Comparison of ENCODE assay signal across 2 cellular contexts in the genomic region with DNA sequence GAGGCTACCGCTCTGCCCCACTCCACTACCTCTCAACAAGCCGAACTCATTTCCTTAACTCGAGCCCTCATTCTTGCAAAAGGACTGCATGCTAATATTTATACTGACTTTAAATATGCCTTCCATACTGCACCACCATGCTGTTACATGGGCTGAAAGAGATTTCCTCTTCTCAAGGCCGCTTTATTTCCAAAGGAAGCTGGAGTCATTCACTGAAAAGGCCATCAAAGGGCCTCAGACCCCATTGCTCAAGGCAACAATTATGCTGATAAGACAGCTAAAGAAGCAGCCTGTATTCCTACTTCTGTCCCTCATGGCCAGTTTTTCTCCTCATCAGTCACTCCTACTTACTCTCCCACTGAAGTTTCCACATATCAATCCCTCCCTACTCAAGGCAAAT.
TF ChIP-seq lines count a peak whose summit lies in the region.

No MANE protein-coding gene starts in this region.

TF ChIP-seq in HEK293, 187 proteins besides CTCF, POLR2A, EP300 and RAD21:
- TF ChIP-seq YY2 (tag by site-specific recombination; IDR thresholded peaks at IDR 0.05), result no peak
- peak; percentile 15; the same call in 1 of the 2 replicates for TF ChIP-seq EGR2 (tag by site-specific recombination; IDR thresholded peaks at IDR 0.05; ENCODE audit: low read depth)

TF ChIP-seq in H1, 55 proteins besides CTCF, POLR2A, EP300 and RAD21:
- TF ChIP-seq SRF (IDR thresholded peaks at IDR 0.05; ENCODE audit: low read depth, low read length) (no peak), KDM4A (IDR thresholded peaks at IDR 0.05; ENCODE audit: low read depth, low read length, severe bottlenecking) (no peak), TCF12 (IDR thresholded peaks at IDR 0.05; ENCODE audit: low read depth, low read length) (no peak), CBX8 (IDR thresholded peaks at IDR 0.05; ENCODE audit: borderline replicate concordance, low read depth, low read length) (no peak), POLR2AphosphoS5 (IDR thresholded peaks at IDR 0.05; ENCODE audit: low read depth, low read length) (no peak), KDM1A (IDR thresholded peaks at IDR 0.05; ENCODE audit: borderline replicate concordance, low read length) (no peak)
- TF ChIP-seq, protein P1, sequence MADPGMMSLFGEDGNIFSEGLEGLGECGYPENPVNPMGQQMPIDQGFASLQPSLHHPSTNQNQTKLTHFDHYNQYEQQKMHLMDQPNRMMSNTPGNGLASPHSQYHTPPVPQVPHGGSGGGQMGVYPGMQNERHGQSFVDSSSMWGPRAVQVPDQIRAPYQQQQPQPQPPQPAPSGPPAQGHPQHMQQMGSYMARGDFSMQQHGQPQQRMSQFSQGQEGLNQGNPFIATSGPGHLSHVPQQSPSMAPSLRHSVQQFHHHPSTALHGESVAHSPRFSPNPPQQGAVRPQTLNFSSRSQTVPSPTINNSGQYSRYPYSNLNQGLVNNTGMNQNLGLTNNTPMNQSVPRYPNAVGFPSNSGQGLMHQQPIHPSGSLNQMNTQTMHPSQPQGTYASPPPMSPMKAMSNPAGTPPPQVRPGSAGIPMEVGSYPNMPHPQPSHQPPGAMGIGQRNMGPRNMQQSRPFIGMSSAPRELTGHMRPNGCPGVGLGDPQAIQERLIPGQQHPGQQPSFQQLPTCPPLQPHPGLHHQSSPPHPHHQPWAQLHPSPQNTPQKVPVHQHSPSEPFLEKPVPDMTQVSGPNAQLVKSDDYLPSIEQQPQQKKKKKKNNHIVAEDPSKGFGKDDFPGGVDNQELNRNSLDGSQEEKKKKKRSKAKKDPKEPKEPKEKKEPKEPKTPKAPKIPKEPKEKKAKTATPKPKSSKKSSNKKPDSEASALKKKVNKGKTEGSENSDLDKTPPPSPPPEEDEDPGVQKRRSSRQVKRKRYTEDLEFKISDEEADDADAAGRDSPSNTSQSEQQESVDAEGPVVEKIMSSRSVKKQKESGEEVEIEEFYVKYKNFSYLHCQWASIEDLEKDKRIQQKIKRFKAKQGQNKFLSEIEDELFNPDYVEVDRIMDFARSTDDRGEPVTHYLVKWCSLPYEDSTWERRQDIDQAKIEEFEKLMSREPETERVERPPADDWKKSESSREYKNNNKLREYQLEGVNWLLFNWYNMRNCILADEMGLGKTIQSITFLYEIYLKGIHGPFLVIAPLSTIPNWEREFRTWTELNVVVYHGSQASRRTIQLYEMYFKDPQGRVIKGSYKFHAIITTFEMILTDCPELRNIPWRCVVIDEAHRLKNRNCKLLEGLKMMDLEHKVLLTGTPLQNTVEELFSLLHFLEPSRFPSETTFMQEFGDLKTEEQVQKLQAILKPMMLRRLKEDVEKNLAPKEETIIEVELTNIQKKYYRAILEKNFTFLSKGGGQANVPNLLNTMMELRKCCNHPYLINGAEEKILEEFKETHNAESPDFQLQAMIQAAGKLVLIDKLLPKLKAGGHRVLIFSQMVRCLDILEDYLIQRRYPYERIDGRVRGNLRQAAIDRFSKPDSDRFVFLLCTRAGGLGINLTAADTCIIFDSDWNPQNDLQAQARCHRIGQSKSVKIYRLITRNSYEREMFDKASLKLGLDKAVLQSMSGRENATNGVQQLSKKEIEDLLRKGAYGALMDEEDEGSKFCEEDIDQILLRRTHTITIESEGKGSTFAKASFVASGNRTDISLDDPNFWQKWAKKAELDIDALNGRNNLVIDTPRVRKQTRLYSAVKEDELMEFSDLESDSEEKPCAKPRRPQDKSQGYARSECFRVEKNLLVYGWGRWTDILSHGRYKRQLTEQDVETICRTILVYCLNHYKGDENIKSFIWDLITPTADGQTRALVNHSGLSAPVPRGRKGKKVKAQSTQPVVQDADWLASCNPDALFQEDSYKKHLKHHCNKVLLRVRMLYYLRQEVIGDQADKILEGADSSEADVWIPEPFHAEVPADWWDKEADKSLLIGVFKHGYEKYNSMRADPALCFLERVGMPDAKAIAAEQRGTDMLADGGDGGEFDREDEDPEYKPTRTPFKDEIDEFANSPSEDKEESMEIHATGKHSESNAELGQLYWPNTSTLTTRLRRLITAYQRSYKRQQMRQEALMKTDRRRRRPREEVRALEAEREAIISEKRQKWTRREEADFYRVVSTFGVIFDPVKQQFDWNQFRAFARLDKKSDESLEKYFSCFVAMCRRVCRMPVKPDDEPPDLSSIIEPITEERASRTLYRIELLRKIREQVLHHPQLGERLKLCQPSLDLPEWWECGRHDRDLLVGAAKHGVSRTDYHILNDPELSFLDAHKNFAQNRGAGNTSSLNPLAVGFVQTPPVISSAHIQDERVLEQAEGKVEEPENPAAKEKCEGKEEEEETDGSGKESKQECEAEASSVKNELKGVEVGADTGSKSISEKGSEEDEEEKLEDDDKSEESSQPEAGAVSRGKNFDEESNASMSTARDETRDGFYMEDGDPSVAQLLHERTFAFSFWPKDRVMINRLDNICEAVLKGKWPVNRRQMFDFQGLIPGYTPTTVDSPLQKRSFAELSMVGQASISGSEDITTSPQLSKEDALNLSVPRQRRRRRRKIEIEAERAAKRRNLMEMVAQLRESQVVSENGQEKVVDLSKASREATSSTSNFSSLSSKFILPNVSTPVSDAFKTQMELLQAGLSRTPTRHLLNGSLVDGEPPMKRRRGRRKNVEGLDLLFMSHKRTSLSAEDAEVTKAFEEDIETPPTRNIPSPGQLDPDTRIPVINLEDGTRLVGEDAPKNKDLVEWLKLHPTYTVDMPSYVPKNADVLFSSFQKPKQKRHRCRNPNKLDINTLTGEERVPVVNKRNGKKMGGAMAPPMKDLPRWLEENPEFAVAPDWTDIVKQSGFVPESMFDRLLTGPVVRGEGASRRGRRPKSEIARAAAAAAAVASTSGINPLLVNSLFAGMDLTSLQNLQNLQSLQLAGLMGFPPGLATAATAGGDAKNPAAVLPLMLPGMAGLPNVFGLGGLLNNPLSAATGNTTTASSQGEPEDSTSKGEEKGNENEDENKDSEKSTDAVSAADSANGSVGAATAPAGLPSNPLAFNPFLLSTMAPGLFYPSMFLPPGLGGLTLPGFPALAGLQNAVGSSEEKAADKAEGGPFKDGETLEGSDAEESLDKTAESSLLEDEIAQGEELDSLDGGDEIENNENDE (IDR thresholded peaks at IDR 0.05; ENCODE audit: insufficient replicate concordance, low read length), result no peak
